ENCODE assay signal across 8 cellular contexts in genomic region chr5:149357370-149358293, GRCh38. TPM values are rescaled to one million over a fixed set of nuclear protein-coding genes. Genes with fewer than 3 reads are reported as not detected.
DNase-seq lines count a peak whose midpoint lies in the region; ATAC-seq and TF ChIP-seq lines count a peak whose summit lies in the region.

A gene with protein sequence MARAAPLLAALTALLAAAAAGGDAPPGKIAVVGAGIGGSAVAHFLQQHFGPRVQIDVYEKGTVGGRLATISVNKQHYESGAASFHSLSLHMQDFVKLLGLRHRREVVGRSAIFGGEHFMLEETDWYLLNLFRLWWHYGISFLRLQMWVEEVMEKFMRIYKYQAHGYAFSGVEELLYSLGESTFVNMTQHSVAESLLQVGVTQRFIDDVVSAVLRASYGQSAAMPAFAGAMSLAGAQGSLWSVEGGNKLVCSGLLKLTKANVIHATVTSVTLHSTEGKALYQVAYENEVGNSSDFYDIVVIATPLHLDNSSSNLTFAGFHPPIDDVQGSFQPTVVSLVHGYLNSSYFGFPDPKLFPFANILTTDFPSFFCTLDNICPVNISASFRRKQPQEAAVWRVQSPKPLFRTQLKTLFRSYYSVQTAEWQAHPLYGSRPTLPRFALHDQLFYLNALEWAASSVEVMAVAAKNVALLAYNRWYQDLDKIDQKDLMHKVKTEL (plus strand): TSS chr5:149358046. CDS start chr5:149358069, 23 bp downstream.

- H3K36me3 Mint-ChIP-seq in CD14-positive monocyte: peaks cover 24 to 26% of the 10 kb centered on the region in 2 donors
- peaks cover 33% of the 10 kb centered on the region for H3K36me3 Mint-ChIP-seq in dendritic cell treated with granulocyte-macrophage colony-stimulating factor and Interleukin-4, amounts not matched to agents 40 ng/mL and 50 ng/mL, for 4 days (ENCODE audit: low read depth)

- no peaks in the 10 kb centered on the region for H3K9me3 ChIP-seq in left lung

- no peaks in the 10 kb centered on the region for H3K27me3 ChIP-seq in left lung

- H3K4me3 ChIP-seq in left lung: peak within 1 kb of the TSS; percentile 73 to 77

- H3K9me3 Mint-ChIP-seq in CD14-positive monocyte: no peaks in the 10 kb centered on the region
- no peaks in the 10 kb centered on the region for H3K9me3 Mint-ChIP-seq in dendritic cell treated with granulocyte-macrophage colony-stimulating factor and Interleukin-4, amounts not matched to agents 40 ng/mL and 50 ng/mL, for 4 days

- H3K27me3 Mint-ChIP-seq in CD14-positive monocyte (ENCODE audit: low read depth in 3 of 3): no peaks in the 10 kb centered on the region
- H3K27me3 Mint-ChIP-seq in dendritic cell treated with granulocyte-macrophage colony-stimulating factor and Interleukin-4, amounts not matched to agents 40 ng/mL and 50 ng/mL, for 4 days: no peaks in the 10 kb centered on the region

- H3K4me1 ChIP-seq in left lung: peaks cover 3 to 32% of the 10 kb centered on the region in 2 donors

- peaks cover 38% of the 10 kb centered on the region for H3K4me1 Mint-ChIP-seq in CD14-positive monocyte
- H3K4me1 Mint-ChIP-seq in dendritic cell treated with granulocyte-macrophage colony-stimulating factor and Interleukin-4, amounts not matched to agents 40 ng/mL and 50 ng/mL, for 4 days (ENCODE audit: low read depth): peaks cover 32% of the 10 kb centered on the region

- H3K36me3 ChIP-seq in left lung: peaks cover 0 to 33% of the 10 kb centered on the region in 2 donors

- peak within 1 kb of the TSS; percentile 84 to 97 (median 94) for H3K27ac Mint-ChIP-seq in CD14-positive monocyte
- peak within 1 kb of the TSS; percentile 83 for H3K27ac Mint-ChIP-seq in dendritic cell treated with granulocyte-macrophage colony-stimulating factor and Interleukin-4, amounts not matched to agents 40 ng/mL and 50 ng/mL, for 4 days

- peak within 1 kb of the TSS; percentile 2 to 80 for H3K27ac ChIP-seq in left lung

- no peak for TF ChIP-seq CTCF in CD14-positive monocyte (IDR thresholded peaks at IDR 0.05)
- no peak for TF ChIP-seq CTCF in left lung (IDR thresholded peaks at IDR 0.05)

- ATAC-seq in GM19395 (IDR thresholded peaks at IDR 0.05; ENCODE audit: unreplicated experiment): peak; percentile 99
- peak; percentile 98 for ATAC-seq in HG03558 (IDR thresholded peaks at IDR 0.05; ENCODE audit: extremely low read depth, unreplicated experiment)
- peak; percentile 100 for ATAC-seq in left lung

- peak within 1 kb of the TSS; percentile 97 to 98 for H3K4me3 Mint-ChIP-seq in CD14-positive monocyte
- H3K4me3 Mint-ChIP-seq in dendritic cell treated with granulocyte-macrophage colony-stimulating factor and Interleukin-4, amounts not matched to agents 40 ng/mL and 50 ng/mL, for 4 days: peak within 1 kb of the TSS; percentile 94

- intact Hi-C loops in CD14-positive monocyte (cut with micrococcal nuclease) (no loop called here), left lung (cut with DNase I) (no loop called here)
- intact Hi-C loops in dendritic cell treated with granulocyte-macrophage colony-stimulating factor and Interleukin-4, amounts not matched to agents 40 ng/mL and 50 ng/mL, for 4 days (cut with micrococcal nuclease): loop anchor here (2.0 kb wide), 1 partner anchor 13 kb away; the partner anchor contains the start of gene GRPEL2

- DNase-seq in CD14-positive monocyte (ENCODE audit: low spot score) (peak; percentile 91), NCI-H748 (lab: John Stamatoyannopoulos, UW; ENCODE audit: unreplicated experiment) (peak; percentile 97), left lung (peak; percentile 95 to 99)
- peak; percentile 98 for DNase-seq in activated CD4-positive, alpha-beta T cell treated with anti-CD3 and anti-CD28 coated beads, Interleukin-2, amount 50 U/mL, for 1 hour
- DNase-seq in stimulated activated CD4-positive, alpha-beta T cell treated with anti-CD3 and anti-CD28 coated beads, Interleukin-2, amount 100 ng/mL, for 4 hours (ENCODE audit: low read depth): peak; percentile 96

RNA-seq across cellular contexts. Expression of the gene that starts here (rescaled TPM):
- 10 to 100 TPM in 1 of 2 donors, 1 to 10 TPM in 1; 9.8 to 13.5 TPM for polyA plus RNA-seq in CD14-positive monocyte
- 10 to 100 TPM in 1 of 2 donors, 1 to 10 TPM in 1; 9.0 to 10.5 TPM for total RNA-seq in left lung

Comparison
In these comparisons a context has a peak if more than half of its experiments do, and no peak if none do; other contexts are left out.
1. Peak in every context shown above with its lines: DNase-seq, ATAC-seq, H3K4me3 ChIP-seq and H3K27ac ChIP-seq.